Comparison of ENCODE assay signal across 1 cellular context in genomic region chr2:175036582-175037018, GRCh38.
TF ChIP-seq lines count a peak whose summit lies in the region.

No MANE protein-coding gene starts in this region.

TF ChIP-seq in HepG2, 621 proteins besides CTCF, POLR2A, EP300 and RAD21 (continued from another document and continues in another):
- TF ChIP-seq TRIM22 (IDR thresholded peaks at IDR 0.05) = no peak
- TF ChIP-seq ZNF18 (CRISPR knock-in tag; IDR thresholded peaks at IDR 0.05; ENCODE audit: insufficient replicate concordance) = no peak
- no peak for TF ChIP-seq NONO (IDR thresholded peaks at IDR 0.05)
- TF ChIP-seq NONO (CRISPR knock-in tag; conservative IDR thresholded peaks at IDR 0.05) = no peak
- TF ChIP-seq CEBPG (CRISPR knock-in tag; IDR thresholded peaks at IDR 0.05) = peak; percentile 56
- TF ChIP-seq ZNF263 (CRISPR knock-in tag; IDR thresholded peaks at IDR 0.05) = no peak
- TF ChIP-seq HNF1B (CRISPR knock-in tag; IDR thresholded peaks at IDR 0.05) = no peak
- TF ChIP-seq ZNF510 (CRISPR knock-in tag; IDR thresholded peaks at IDR 0.05; ENCODE audit: low read depth) = no peak
- no peak for TF ChIP-seq NFYB (CRISPR knock-in tag; IDR thresholded peaks at IDR 0.05)
- no peak for TF ChIP-seq AHDC1 (CRISPR knock-in tag; IDR thresholded peaks at IDR 0.05; ENCODE audit: borderline replicate concordance)
- TF ChIP-seq NR2F1 (CRISPR knock-in tag; IDR thresholded peaks at IDR 0.05) = peak; percentile 98 to 99
- no peak for TF ChIP-seq PITX1 (CRISPR knock-in tag; IDR thresholded peaks at IDR 0.05)
- TF ChIP-seq HDAC6 (IDR thresholded peaks at IDR 0.05; ENCODE audit: low read depth, low read length) = no peak
- TF ChIP-seq FOXO1 (CRISPR knock-in tag; IDR thresholded peaks at IDR 0.05) = no peak
- no peak for TF ChIP-seq CREB3 (CRISPR knock-in tag; IDR thresholded peaks at IDR 0.05)
- TF ChIP-seq ZNF503 (CRISPR knock-in tag; IDR thresholded peaks at IDR 0.05) = no peak
- TF ChIP-seq SNAPC5 (CRISPR knock-in tag; IDR thresholded peaks at IDR 0.05; ENCODE audit: borderline replicate concordance) = no peak
- TF ChIP-seq CERS6 (CRISPR knock-in tag; IDR thresholded peaks at IDR 0.05) = no peak
- TF ChIP-seq U2AF1 (optimal IDR thresholded peaks at IDR 0.05; ENCODE audit: low read depth, low read length) = no peak
- TF ChIP-seq ZKSCAN5 (CRISPR knock-in tag; IDR thresholded peaks at IDR 0.05) = no peak
- TF ChIP-seq ZNF550 (CRISPR knock-in tag; IDR thresholded peaks at IDR 0.05; ENCODE audit: borderline replicate concordance) = no peak
- TF ChIP-seq TRAFD1 (CRISPR knock-in tag; IDR thresholded peaks at IDR 0.05; ENCODE audit: borderline replicate concordance) = no peak
- no peak for TF ChIP-seq KDM1A (CRISPR knock-in tag; IDR thresholded peaks at IDR 0.05)
- TF ChIP-seq ZSCAN12 (CRISPR knock-in tag; IDR thresholded peaks at IDR 0.05) = no peak
- no peak for TF ChIP-seq ZNF691 (CRISPR knock-in tag; IDR thresholded peaks at IDR 0.05; ENCODE audit: borderline replicate concordance, low read depth)
- peak; percentile 99 for TF ChIP-seq IRF2 (CRISPR knock-in tag; IDR thresholded peaks at IDR 0.05)
- no peak for TF ChIP-seq ZNF143 (CRISPR knock-in tag; IDR thresholded peaks at IDR 0.05)
- TF ChIP-seq ZNF749 (CRISPR knock-in tag; IDR thresholded peaks at IDR 0.05; ENCODE audit: borderline replicate concordance) = no peak
- no peak for TF ChIP-seq ZNF674 (CRISPR knock-in tag; IDR thresholded peaks at IDR 0.05; ENCODE audit: low read depth)
- no peak for TF ChIP-seq SKI (IDR thresholded peaks at IDR 0.05; ENCODE audit: partially characterized antibody)
- TF ChIP-seq FLYWCH1 (CRISPR knock-in tag; IDR thresholded peaks at IDR 0.05) = no peak
- no peak for TF ChIP-seq SOX6 (IDR thresholded peaks at IDR 0.05)
- TF ChIP-seq SOX6 (CRISPR knock-in tag; IDR thresholded peaks at IDR 0.05) = peak; percentile 28; the same call in 1 of the 2 replicates
- no peak for TF ChIP-seq MEIS2 (CRISPR knock-in tag; IDR thresholded peaks at IDR 0.05)
- 0 out of 2 replicates have a peak, but pooled peaks have one; percentile 25 for TF ChIP-seq KLF9 (CRISPR knock-in tag; IDR thresholded peaks at IDR 0.05; ENCODE audit: low read depth)
- TF ChIP-seq NCOR1 (IDR thresholded peaks at IDR 0.05; ENCODE audit: borderline replicate concordance, low read length) = no peak
- TF ChIP-seq POGZ (CRISPR knock-in tag; IDR thresholded peaks at IDR 0.05) = 0 out of 2 replicates have a peak, but pooled peaks have one; percentile 18
- TF ChIP-seq ZHX1 (CRISPR knock-in tag; IDR thresholded peaks at IDR 0.05; ENCODE audit: low read depth) = no peak
- TF ChIP-seq PHF21A (CRISPR knock-in tag; IDR thresholded peaks at IDR 0.05) = no peak
- no peak for TF ChIP-seq HNRNPUL1 (IDR thresholded peaks at IDR 0.05; ENCODE audit: low read depth, low read length)
- no peak for TF ChIP-seq IRX3 (CRISPR knock-in tag; IDR thresholded peaks at IDR 0.05; ENCODE audit: borderline replicate concordance, low read depth)
- no peak for TF ChIP-seq ZNF782 (CRISPR knock-in tag; IDR thresholded peaks at IDR 0.05; ENCODE audit: borderline replicate concordance)
